Comparison of ENCODE assay signal across 9 cellular contexts in genomic region chr3:30609930-30610701, GRCh38. TPM values are rescaled to one million over a fixed set of nuclear protein-coding genes. Genes with fewer than 3 reads are reported as not detected.
DNase-seq lines count a peak whose midpoint lies in the region; ATAC-seq and TF ChIP-seq lines count a peak whose summit lies in the region.
"Had no signal": no experiment of that assay in that cellular context is flagged by ENCODE, and none has a peak within 500 bp of the region (broad histone marks: within the 10 kb centered on the region; RNA-seq: fewer than 3 reads in every experiment).

No MANE protein-coding gene starts in this region.

- peak overlapping the region; percentile 22 for H4K8ac ChIP-seq in trophoblast cell (ENCODE audit: low read depth, low read length)

- ATAC-seq in CD4-positive, alpha-beta T cell (ENCODE audit: poor library complexity): no peak
- no peak for ATAC-seq in Panc1

- H3K4me3 Mint-ChIP-seq in CD4-positive, alpha-beta T cell: peak overlapping the region; percentile 97
- no peak overlapping the region for H3K4me3 Mint-ChIP-seq in endodermal cell

- H3K36me3 Mint-ChIP-seq in CD4-positive, alpha-beta T cell (ENCODE audit: low read depth): peaks cover 87% of the 10 kb centered on the region
- no peaks in the 10 kb centered on the region for H3K36me3 Mint-ChIP-seq in endodermal cell (ENCODE audit: low read depth)

- TF ChIP-seq CTCF in CD4-positive, alpha-beta T cell (IDR thresholded peaks at IDR 0.05): no peak
- TF ChIP-seq CTCF in Panc1 (IDR thresholded peaks at IDR 0.05) (no peak), endodermal cell (conservative IDR thresholded peaks at IDR 0.05) (no peak), GM10248 (IDR thresholded peaks at IDR 0.05; ENCODE audit: control extremely low read depth, extremely low read depth, low read depth, missing control alignments) (no peak)

- H3K4ac ChIP-seq in trophoblast cell (ENCODE audit: low read depth, low read length): peak overlapping the region; percentile 76

- peaks cover 66% of the 10 kb centered on the region for H3K4me1 Mint-ChIP-seq in CD4-positive, alpha-beta T cell (ENCODE audit: low read depth)
- H3K4me1 Mint-ChIP-seq in endodermal cell: peaks cover 55% of the 10 kb centered on the region

- H3K4me3 ChIP-seq in Panc1 (ENCODE audit: low read depth in 2 of 2, low read length in 2 of 2) (peak overlapping the region in 1 of 2 experiments; percentile 30; a peak in 2 of 4 replicates), endodermal cell (ENCODE audit: low read length) (peak overlapping the region; percentile 36), trophoblast cell (ENCODE audit: low read depth, low read length) (no peak overlapping the region)

- H3K4me1 ChIP-seq in Panc1 (ENCODE audit: control insufficient read depth, insufficient read depth, low read length) (peaks cover 53% of the 10 kb centered on the region), endodermal cell (ENCODE audit: control insufficient read depth, insufficient read depth, low read length) (no peaks in the 10 kb centered on the region), trophoblast cell (ENCODE audit: control insufficient read depth in 1 of 2, insufficient read depth in 2 of 2, low read length in 2 of 2) (peaks cover 6 to 20% of the 10 kb centered on the region in 2 experiments)

- peak overlapping the region; percentile 26 for H2AK5ac ChIP-seq in trophoblast cell (ENCODE audit: low read length)

- H3K79me1 ChIP-seq in trophoblast cell (ENCODE audit: low read length): peaks cover 19% of the 10 kb centered on the region

- in situ Hi-C loops in Panc1 (cut with HindIII; ENCODE audit: low pct_unique_long_range_greater_than_20kb, low sequenced_read_pairs): no loop called here

- DNase-seq in CD4-positive, alpha-beta T cell: no peak
- DNase-seq in Panc1 (ENCODE audit: low read depth, low spot score): no peak
- no peak for DNase-seq in endodermal cell
- no peak for DNase-seq in trophoblast cell
- DNase-seq in NOMO-1 treated with DMSO at 0.1 percent for 48 hours (lab: John Stamatoyannopoulos, UW; ENCODE audit: unreplicated experiment): no peak
- DNase-seq in GM10248 (ENCODE audit: extremely low spot score): no peak
- DNase-seq in HCEC 1CT: no peak
- DNase-seq in NCI-H2196 (lab: John Stamatoyannopoulos, UW; ENCODE audit: unreplicated experiment): no peak
- DNase-seq: DMS 273 treated with DMSO at 0.1 percent for 48 hours had no signal

- H3K18ac ChIP-seq in trophoblast cell (ENCODE audit: low read length): no peak overlapping the region

- H4K12ac ChIP-seq in trophoblast cell (ENCODE audit: low read depth, low read length): no peak overlapping the region

- intact Hi-C loops in CD4-positive, alpha-beta T cell (cut with DNase I, micrococcal nuclease): loop anchor here (2.0 to 10.0 kb wide), 6 partner anchors 21 to 495 kb away; no protein-coding TSS in a partner anchor
- intact Hi-C loops in Panc1 (cut with micrococcal nuclease; ENCODE audit: unreplicated experiment): loop anchor here (5.0 to 10.0 kb wide), 3 partner anchors 82 to 495 kb away; no protein-coding TSS in a partner anchor

- peak overlapping the region; percentile 60 for H3K27ac ChIP-seq in CD4-positive, alpha-beta T cell (ENCODE audit: low read depth, low read length)
- H3K27ac ChIP-seq in Panc1 (ENCODE audit: low read length): peak overlapping the region; percentile 68
- no peak overlapping the region for H3K27ac ChIP-seq in endodermal cell (ENCODE audit: low read depth, low read length)
- H3K27ac ChIP-seq in trophoblast cell (ENCODE audit: low read depth, low read length): peak overlapping the region; percentile 32

- no peaks in the 10 kb centered on the region for H3K27me3 ChIP-seq in CD4-positive, alpha-beta T cell (ENCODE audit: control insufficient read depth, insufficient read depth, low read length)
- H3K27me3 ChIP-seq in Panc1 (ENCODE audit: control insufficient read depth, insufficient read depth, low read length) (no peaks in the 10 kb centered on the region), endodermal cell (ENCODE audit: control insufficient read depth, insufficient read depth, low read length, poor library complexity, severe bottlenecking) (peaks cover 5% of the 10 kb centered on the region), trophoblast cell (ENCODE audit: insufficient read depth, low read length) (no peaks in the 10 kb centered on the region)

- no TSS peak for BruUV-seq in Panc1 (replicated peaks; lab: Mats Ljungman, UMichigan)

- H3K36me3 ChIP-seq in Panc1 (ENCODE audit: control insufficient read depth, insufficient read depth, low read length): no peaks in the 10 kb centered on the region; the same call in 1 of the 2 replicates
- H3K36me3 ChIP-seq in endodermal cell (ENCODE audit: control insufficient read depth, insufficient read depth, low read length): no peaks in the 10 kb centered on the region
- H3K36me3 ChIP-seq in trophoblast cell (ENCODE audit: control insufficient read depth in 1 of 2, insufficient read depth in 2 of 2, low read length in 2 of 2): no peaks in the 10 kb centered on the region

- no peak overlapping the region for H2AFZ ChIP-seq in trophoblast cell (ENCODE audit: insufficient read depth, low read length, poor library complexity)

- H3K9me3 Mint-ChIP-seq in CD4-positive, alpha-beta T cell: no peaks in the 10 kb centered on the region
- no peaks in the 10 kb centered on the region for H3K9me3 Mint-ChIP-seq in endodermal cell

- 97 to 100% methylated on average over 1 to 4 of the region's 4 CpGs for WGBS in endodermal cell (ENCODE audit: insufficient coverage in 1 of 2, insufficient read length in 1 of 2), 2 experiments
- no CpG with 5 or more reads among the region's 4 CpGs for WGBS in trophoblast cell (ENCODE audit: extremely low coverage, insufficient coverage, insufficient read length)

- CTCF ChIA-PET in CD4-positive, alpha-beta T cell (lab: Charles Lee): interaction anchor here (1.0 to 1.8 kb wide), 4 partner anchors 11 to 83 kb away, joined by 3 to 5 read pairs (median 4); no protein-coding TSS in a partner anchor
- CTCF ChIA-PET in Panc1 (lab: Charles Lee): no interaction called here
- CTCF ChIA-PET in GM10248 (lab: Yijun Ruan, JAX): interaction anchor here (1.0 kb wide), 1 partner anchor 83 kb away, joined by 3 read pairs; no protein-coding TSS in a partner anchor

- H4K91ac ChIP-seq in trophoblast cell (ENCODE audit: low read depth, low read length): no peak overlapping the region

- H3K14ac ChIP-seq in trophoblast cell (ENCODE audit: low read length): peak overlapping the region; percentile 17

- no peak overlapping the region for H3K4me2 ChIP-seq in trophoblast cell (ENCODE audit: low read length)

- no peak overlapping the region for H2BK120ac ChIP-seq in trophoblast cell (ENCODE audit: insufficient read depth, low read length, poor library complexity)

- no peak overlapping the region for H3K9ac ChIP-seq in endodermal cell (ENCODE audit: extremely low read depth, low read length, poor library complexity, severe bottlenecking)
- H3K9ac ChIP-seq in trophoblast cell (ENCODE audit: low read length): no peak overlapping the region

- POLR2A ChIA-PET in CD4-positive, alpha-beta T cell (lab: Charles Lee): interaction anchor here (0.7 to 8.9 kb wide), 15 partner anchors 12 to 262 kb away, joined by 3 to 176 read pairs (median 8); no protein-coding TSS in a partner anchor
- POLR2A ChIA-PET in Panc1 (lab: Charles Lee) (no interaction called here), GM10248 (lab: Yijun Ruan, JAX) (no interaction called here)

- H3K27me3 Mint-ChIP-seq in CD4-positive, alpha-beta T cell: no peaks in the 10 kb centered on the region
- H3K27me3 Mint-ChIP-seq in endodermal cell (ENCODE audit: insufficient read depth): no peaks in the 10 kb centered on the region

- peaks cover 23% of the 10 kb centered on the region for H3K79me2 ChIP-seq in trophoblast cell (ENCODE audit: control insufficient read depth, insufficient read depth, low read length, poor library complexity)

- no peaks in the 10 kb centered on the region for H3K9me3 ChIP-seq in CD4-positive, alpha-beta T cell (ENCODE audit: control insufficient read depth, low read length)
- H3K9me3 ChIP-seq in Panc1 (ENCODE audit: control insufficient read depth, insufficient read depth, low read depth, low read length) (no peaks in the 10 kb centered on the region), endodermal cell (ENCODE audit: control insufficient read depth, low read length) (no peaks in the 10 kb centered on the region), trophoblast cell (ENCODE audit: insufficient read depth, low read depth, low read length) (no peaks in the 10 kb centered on the region)

- no peak overlapping the region for H2BK12ac ChIP-seq in trophoblast cell (ENCODE audit: low read length)

- H3K23ac ChIP-seq in trophoblast cell (ENCODE audit: low read length): no peak overlapping the region

- peak overlapping the region; percentile 96 for H3K27ac Mint-ChIP-seq in CD4-positive, alpha-beta T cell
- H3K27ac Mint-ChIP-seq in endodermal cell: no peak overlapping the region

- no peak overlapping the region for H2BK5ac ChIP-seq in trophoblast cell (ENCODE audit: low read depth, low read length, poor library complexity)

RNA-seq across cellular contexts. Expression of gene TGFBR2, which starts 3.7 kb away (rescaled TPM):
- 100 to 1,000 TPM; 203 to 205 TPM for total RNA-seq in CD4-positive, alpha-beta T cell
- total RNA-seq in Panc1 (2021; ENCODE audit: unreplicated experiment) (45.9 TPM), endodermal cell (1 to 10 TPM; 6.0 to 9.6 TPM)
- polyA plus RNA-seq in Panc1 (2012; ENCODE audit: insufficient read length): 38.8 TPM
- 3.9 TPM for polyA plus RNA-seq in endodermal cell (2013, experiment 1 of 2)
- 3.6 TPM for polyA plus RNA-seq in endodermal cell (2013, experiment 2 of 2)
- polyA plus RNA-seq in trophoblast cell (2013): 95.2 and 107 TPM in 2 replicates
